17 cellular contexts compared by ENCODE assay signal in genomic region chr7:40268836-40269235, GRCh38.
DNase-seq lines count a peak whose midpoint lies in the region; ATAC-seq and TF ChIP-seq lines count a peak whose summit lies in the region.
"Had no signal": no experiment of that assay in that cellular context is flagged by ENCODE, and none has a peak within 500 bp of the region (broad histone marks: within the 10 kb centered on the region; RNA-seq: fewer than 3 reads in every experiment).

No MANE protein-coding gene starts in this region.

- no peaks in the 10 kb centered on the region for H3K27me3 ChIP-seq in HL-60 (ENCODE audit: insufficient read depth, poor library complexity, severe bottlenecking)
- H3K27me3 ChIP-seq: brain microvascular endothelial cell, sigmoid colon had no signal

- CTCF ChIA-PET in activated CD4-positive, alpha-beta memory T cell treated with anti-CD3 and anti-CD28 coated beads, Interleukin-2, amount 10 ng/mL, durations not matched to agents 7 days and 5 days (lab: Charles Lee), result no interaction called here

- no peaks in the 10 kb centered on the region for H3K27me3 Mint-ChIP-seq in activated CD4-positive, alpha-beta memory T cell treated with anti-CD3 and anti-CD28 coated beads, Interleukin-2, amount 10 ng/mL, durations not matched to agents 7 days and 5 days

- peak; percentile 79 for ATAC-seq in sciatic nerve
- ATAC-seq in HG03460 (IDR thresholded peaks at IDR 0.05; ENCODE audit: unreplicated experiment), result no peak
- ATAC-seq: activated CD4-positive, CD25-positive, alpha-beta regulatory T cell treated with anti-CD3 and anti-CD28 coated beads, Interleukin-2, amount 50 U/mL, for 24 hours had no signal

- intact Hi-C loops in sciatic nerve (cut with DNase I), result no loop called here

- TF ChIP-seq CTCF in HL-60 (IDR thresholded peaks at IDR 0.05; ENCODE audit: insufficient read depth, low read length), result no peak

- no peaks in the 10 kb centered on the region for H3K4me1 Mint-ChIP-seq in activated CD4-positive, alpha-beta memory T cell treated with anti-CD3 and anti-CD28 coated beads, Interleukin-2, amount 10 ng/mL, durations not matched to agents 7 days and 5 days

- DNase-seq in HL-60 (ENCODE audit: low read depth in 1 of 2, low spot score in 1 of 2) (peak; percentile 0 to 76), NOMO-1 treated with dmso at 0.1 percent for 144 hours (lab: John Stamatoyannopoulos, UW; ENCODE audit: unreplicated experiment) (peak; percentile 88), globus pallidus (ENCODE audit: low spot score) (peak; percentile 32), sciatic nerve (ENCODE audit: low spot score) (no peak), AG08395 (ENCODE audit: low spot score) (no peak)
- no peak for DNase-seq in activated CD4-positive, alpha-beta memory T cell treated with anti-CD3 and anti-CD28 coated beads, Interleukin-2, amount 10 ng/mL, durations not matched to agents 7 days and 5 days
- DNase-seq: brain microvascular endothelial cell, Calu3, cortex of kidney, kidney glomerular epithelial cell, NCI-H1417 treated with DMSO at 0.1 percent for 48 hours, NCI-H2171 treated with DMSO at 0.1 percent for 48 hours, sigmoid colon had no signal

- H3K27ac ChIP-seq in HL-60 (replicated peaks), result peak overlapping the region; percentile 55
- H3K27ac ChIP-seq: brain microvascular endothelial cell, RWPE1, sigmoid colon had no signal

- H3K4me3 ChIP-seq in HL-60 (replicated peaks; ENCODE audit: insufficient read depth, low read length), result no peak overlapping the region
- H3K4me3 ChIP-seq: sigmoid colon had no signal

- no peak overlapping the region for H3K27ac Mint-ChIP-seq in activated CD4-positive, alpha-beta memory T cell treated with anti-CD3 and anti-CD28 coated beads, Interleukin-2, amount 10 ng/mL, durations not matched to agents 7 days and 5 days
- H3K27ac Mint-ChIP-seq: activated T-helper 1 cell treated with anti-CD3 and anti-CD28 coated beads, Interleukin-12 subunit alpha, Interleukin-12 subunit beta, Interleukin-2, Interleukin-4 antibody, amounts not matched to agents 30 ng/mL and 10 ng/mL and 1 ng/mL, durations not matched to agents 14 hours and 24 hours and 36 hours had no signal

- H3K9me3 Mint-ChIP-seq in activated CD4-positive, alpha-beta memory T cell treated with anti-CD3 and anti-CD28 coated beads, Interleukin-2, amount 10 ng/mL, durations not matched to agents 7 days and 5 days, result no peaks in the 10 kb centered on the region
- H3K9me3 Mint-ChIP-seq: activated T-helper 1 cell treated with anti-CD3 and anti-CD28 coated beads, Interleukin-12 subunit alpha, Interleukin-12 subunit beta, Interleukin-2, Interleukin-4 antibody, amounts not matched to agents 30 ng/mL and 10 ng/mL and 1 ng/mL, durations not matched to agents 14 hours and 24 hours and 36 hours had no signal

- POLR2A ChIA-PET in activated CD4-positive, alpha-beta memory T cell treated with anti-CD3 and anti-CD28 coated beads, Interleukin-2, amount 10 ng/mL, durations not matched to agents 7 days and 5 days (lab: Charles Lee), result no interaction called here

- H3K36me3 Mint-ChIP-seq in activated CD4-positive, alpha-beta memory T cell treated with anti-CD3 and anti-CD28 coated beads, Interleukin-2, amount 10 ng/mL, durations not matched to agents 7 days and 5 days (ENCODE audit: low read depth), result no peaks in the 10 kb centered on the region

- no peak overlapping the region for H3K4me3 Mint-ChIP-seq in activated CD4-positive, alpha-beta memory T cell treated with anti-CD3 and anti-CD28 coated beads, Interleukin-2, amount 10 ng/mL, durations not matched to agents 7 days and 5 days
- H3K4me3 Mint-ChIP-seq: activated T-helper 1 cell treated with anti-CD3 and anti-CD28 coated beads, Interleukin-12 subunit alpha, Interleukin-12 subunit beta, Interleukin-2, Interleukin-4 antibody, amounts not matched to agents 30 ng/mL and 10 ng/mL and 1 ng/mL, durations not matched to agents 14 hours and 24 hours and 36 hours had no signal

Comparison
In these comparisons a context has a peak if more than half of its experiments do, and no peak if none do; other contexts are left out.
1. DNase-seq: peak in HL-60 (2 of 2), NOMO-1 treated with dmso at 0.1 percent for 144 hours (single experiment) and globus pallidus (single experiment); none in sciatic nerve (single experiment), activated CD4-positive, alpha-beta memory T cell treated with anti-CD3 and anti-CD28 coated beads, Interleukin-2, amount 10 ng/mL, durations not matched to agents 7 days and 5 days (single experiment) and AG08395 (single experiment).